In genomic region chr1:193706763-193707162, GRCh38 we compare ENCODE assay signal across 22 cellular contexts.
DNase-seq lines count a peak whose midpoint lies in the region; ATAC-seq, FAIRE-seq and TF ChIP-seq lines count a peak whose summit lies in the region.
"Had no signal": no experiment of that assay in that cellular context is flagged by ENCODE, and none has a peak within 500 bp of the region (broad histone marks: within the 10 kb centered on the region; RNA-seq: fewer than 3 reads in every experiment).

No MANE protein-coding gene starts in this region.

- H3K27ac ChIP-seq in endodermal cell (ENCODE audit: low read depth, low read length), result no peak overlapping the region
- H3K27ac ChIP-seq: BLaER1 had no signal

- H3K27ac Mint-ChIP-seq in endodermal cell, result no peak overlapping the region
- H3K27ac Mint-ChIP-seq: CD4-positive, alpha-beta T cell; GM23338 had no signal

- H3K4me1 Mint-ChIP-seq in endodermal cell, result peaks cover 4% of the 10 kb centered on the region
- H3K4me1 Mint-ChIP-seq: GM23338, IgD-negative memory B cell had no signal

- H3K27me3 Mint-ChIP-seq in endodermal cell (ENCODE audit: insufficient read depth), result no peaks in the 10 kb centered on the region
- H3K27me3 Mint-ChIP-seq: CD4-positive, alpha-beta T cell had no signal

- TF ChIP-seq CTCF in endodermal cell (conservative IDR thresholded peaks at IDR 0.05), result no peak

- ATAC-seq in left cardiac atrium, result no peak
- ATAC-seq: GM23338 had no signal

- no peaks in the 10 kb centered on the region for H3K4me1 ChIP-seq in endodermal cell (ENCODE audit: control insufficient read depth, insufficient read depth, low read length)
- H3K4me1 ChIP-seq: BLaER1, HAP-1 had no signal

- DNase-seq in ELR (ENCODE audit: low read depth) (peak; percentile 36), glomerular visceral epithelial cell (ENCODE audit: extremely low spot score) (peak; percentile 19), left cardiac atrium (no peak), middle frontal gyrus (ENCODE audit: extremely low spot score, low spot score) (no peak), NCI-H1048 (lab: John Stamatoyannopoulos, UW) (no peak), endodermal cell (no peak)
- DNase-seq: CD4-positive, alpha-beta T cell; COR-L47; DMS79 treated with DMSO at 0.1 percent for 48 hours; NCI-H1105 treated with DMSO at 0.1 percent for 48 hours; NCI-H2029 treated with DMSO at 0.1 percent for 48 hours; NCI-H524; NCI-H774; NK-92 treated with Interleukin-12 subunit alpha and Interleukin-12 subunit beta, amount 100 ng/mL, for 24 hours; Right ventricle myocardium superior had no signal

- H3K27me3 ChIP-seq in endodermal cell (ENCODE audit: control insufficient read depth, insufficient read depth, low read length, poor library complexity, severe bottlenecking), result no peaks in the 10 kb centered on the region
- H3K27me3 ChIP-seq: BLaER1 had no signal

- no peaks in the 10 kb centered on the region for H3K36me3 Mint-ChIP-seq in endodermal cell (ENCODE audit: low read depth)
- H3K36me3 Mint-ChIP-seq: IgD-negative memory B cell had no signal

- no peaks in the 10 kb centered on the region for H3K36me3 ChIP-seq in endodermal cell (ENCODE audit: control insufficient read depth, insufficient read depth, low read length)
- H3K36me3 ChIP-seq: BLaER1, HAP-1 had no signal

- H3K9ac ChIP-seq in endodermal cell (ENCODE audit: extremely low read depth, low read length, poor library complexity, severe bottlenecking), result no peak overlapping the region
- H3K9ac ChIP-seq: BLaER1 had no signal

- peak; percentile 51 for FAIRE-seq in TTC549 (lab: Jason Lieb, UNC)
- FAIRE-seq: G401.6, GM12892 had no signal

- H3K4me3 ChIP-seq in endodermal cell (ENCODE audit: low read length), result no peak overlapping the region
- H3K4me3 ChIP-seq: BLaER1, GM23338, HAP-1 had no signal

- intact Hi-C loops in left cardiac atrium (cut with DNase I), result no loop called here

- no peaks in the 10 kb centered on the region for H3K9me3 Mint-ChIP-seq in endodermal cell
- H3K9me3 Mint-ChIP-seq: GM23338, IgD-negative memory B cell had no signal

- no peaks in the 10 kb centered on the region for H3K9me3 ChIP-seq in endodermal cell (ENCODE audit: control insufficient read depth, low read length)
- H3K9me3 ChIP-seq: BLaER1, HAP-1 had no signal

- no peak overlapping the region for H3K4me3 Mint-ChIP-seq in endodermal cell
- H3K4me3 Mint-ChIP-seq: CD4-positive, alpha-beta T cell; GM23338; IgD-negative memory B cell had no signal

Comparison
In these comparisons a context has a peak if more than half of its experiments do, and no peak if none do; other contexts are left out.
1. DNase-seq: peak in ELR (single experiment) and glomerular visceral epithelial cell (single experiment); none in left cardiac atrium (single experiment), middle frontal gyrus (single experiment), NCI-H1048 (single experiment) and endodermal cell (single experiment).